11 cellular contexts compared by ENCODE assay signal in the genomic region with DNA sequence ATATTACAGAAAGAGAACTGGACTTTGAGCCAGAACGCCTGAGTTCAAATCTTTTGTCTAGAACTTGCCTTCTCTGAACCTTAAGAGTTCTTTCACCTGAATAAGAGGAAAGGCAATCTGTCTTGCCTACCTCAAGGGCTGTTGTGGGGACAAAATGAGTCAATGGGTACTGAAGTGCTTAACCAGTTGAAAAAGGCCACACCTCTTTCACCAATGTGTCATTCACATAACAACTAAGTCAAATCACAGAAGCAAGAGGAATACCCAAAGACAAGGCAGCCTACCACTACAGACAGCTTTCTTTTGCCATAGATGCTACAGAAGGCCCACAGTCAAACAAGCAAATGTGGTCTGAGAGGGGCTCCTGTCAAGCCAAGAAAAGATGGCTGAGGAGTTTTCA. TPM values are rescaled to one million over a fixed set of nuclear protein-coding genes. Genes with fewer than 3 reads are reported as not detected.
DNase-seq lines count a peak whose midpoint lies in the region; ATAC-seq, FAIRE-seq and TF ChIP-seq lines count a peak whose summit lies in the region.
"Had no signal": no experiment of that assay in that cellular context is flagged by ENCODE, and none has a peak within 500 bp of the region (broad histone marks: within the 10 kb centered on the region; RNA-seq: fewer than 3 reads in every experiment).

No MANE protein-coding gene starts in this region.

- H3K9ac ChIP-seq in GM12878 (ENCODE audit: control insufficient read depth, insufficient read depth, low read length): no peak overlapping the region

- DNase-seq in stimulated activated CD4-positive, alpha-beta T cell treated with anti-CD3 and anti-CD28 coated beads, Interleukin-15, amount 100 ng/mL, for 24 hours: peak; percentile 58
- no peak for DNase-seq in stimulated activated CD4-positive, alpha-beta T cell treated with anti-CD3 and anti-CD28 coated beads, Interleukin-12 subunit alpha, Interleukin-12 subunit beta, amount 100 ng/mL, for 4 hours
- peak; percentile 67 for DNase-seq in GM12878 (ENCODE audit: low read depth, low spot score)
- peak in 1 of 2 donors; percentile 54 for DNase-seq in upper lobe of left lung
- no peak for DNase-seq in OCI-M2 (lab: John Stamatoyannopoulos, UW; ENCODE audit: unreplicated experiment)
- DNase-seq: caudate nucleus, nephron progenitor cell had no signal

- no peaks in the 10 kb centered on the region; the same call in 1 of the 2 replicates for H4K20me1 ChIP-seq in GM12878 (ENCODE audit: control insufficient read depth, insufficient read depth)

- SMC1A ChIA-PET in GM12878 (lab: Charles Lee; ENCODE audit: uncharacterized antibody, unreplicated experiment): interaction anchor here (1.0 to 8.8 kb wide), 7 partner anchors 8 to 248 kb away, joined by 3 to 83 read pairs (median 4); no protein-coding TSS in a partner anchor

- RAD21 ChIA-PET in GM12878 (lab: Charles Lee; ENCODE audit: unreplicated experiment): no interaction called here

- no peak for FAIRE-seq in GM12878 (lab: Jason Lieb, UNC)

- CTCF ChIA-PET in GM12878 (lab: Yijun Ruan, JAX): interaction anchor here (4.3 kb wide), 1 partner anchor 12 kb away, joined by 27 read pairs; no protein-coding TSS in a partner anchor

- H3K36me3 ChIP-seq in GM12878 (ENCODE audit: control insufficient read depth in 2 of 2, insufficient read depth in 2 of 2, low read length in 1 of 2): peaks cover 15 to 16% of the 10 kb centered on the region in 2 experiments
- H3K36me3 ChIP-seq in upper lobe of left lung: peaks cover 0 to 46% (median 17%) of the 10 kb centered on the region in 4 donors

- no peak overlapping the region for H2AFZ ChIP-seq in GM12878 (ENCODE audit: control insufficient read depth, low read depth, low read length)

- in situ Hi-C loops in GM12878 (cut with MboI): no loop called here

- H3K4me3 ChIP-seq in GM12878 (no peak overlapping the region), upper lobe of left lung (no peak overlapping the region)

- ATAC-seq in HG03045 (IDR thresholded peaks at IDR 0.05; ENCODE audit: unreplicated experiment) (peak; percentile 60), GM12878 (peak; percentile 91), upper lobe of left lung (ENCODE audit: low FRiP score in 2 of 2) (peak in 1 of 2 donors; percentile 34), HG03378 (IDR thresholded peaks at IDR 0.05; ENCODE audit: unreplicated experiment) (no peak), HG03139 (IDR thresholded peaks at IDR 0.05; ENCODE audit: unreplicated experiment) (no peak)

- POLR2A ChIA-PET in GM12878 (lab: Charles Lee): interaction anchor here (1.2 kb wide), 1 partner anchor 9 kb away, joined by 3 read pairs; no protein-coding TSS in a partner anchor

- H3K4me1 ChIP-seq in GM12878 (ENCODE audit: control insufficient read depth, insufficient read depth, low read length) (peaks cover 14% of the 10 kb centered on the region), upper lobe of left lung (peaks cover 22 to 53% (median 38%) of the 10 kb centered on the region in 4 donors)

- peak overlapping the region; percentile 52; the same call in 1 of the 2 replicates for H3K4me2 ChIP-seq in GM12878 (ENCODE audit: control insufficient read depth, insufficient read depth)

- intact Hi-C loops in GM12878 (cut with micrococcal nuclease; ENCODE audit: unreplicated experiment): loop anchor here (10.0 kb wide), 1 partner anchor 314 kb away; the partner anchor contains the start of gene TMIE

- TF ChIP-seq POLR2A in GM12878 (IDR thresholded peaks at IDR 0.05; ENCODE audit: low read depth, low read length): no peak
- TF ChIP-seq POLR2A in upper lobe of left lung (IDR thresholded peaks at IDR 0.05): peak in 1 of 4 donors; percentile 7

- H3K27ac ChIP-seq in GM12878 (ENCODE audit: control insufficient read depth, insufficient read depth): peak overlapping the region; percentile 21; the same call in 1 of the 2 replicates
- peak overlapping the region in 3 of 4 donors; percentile 22 to 71 (median 50) for H3K27ac ChIP-seq in upper lobe of left lung
- H3K27ac ChIP-seq: VCaP had no signal

- TF ChIP-seq EP300 in GM12878 (IDR thresholded peaks at IDR 0.05; ENCODE audit: borderline replicate concordance in 1 of 2, control insufficient read depth in 1 of 2, low read depth in 2 of 2, low read length in 2 of 2) (no peak), upper lobe of left lung (IDR thresholded peaks at IDR 0.05) (no peak)

- no peaks in the 10 kb centered on the region for H3K9me3 ChIP-seq in GM12878 (replicated peaks; ENCODE audit: control insufficient read depth, insufficient read depth, low read length)
- H3K9me3 ChIP-seq in upper lobe of left lung: no peaks in the 10 kb centered on the region

- 0% methylated on average over 1 of the region's 1 CpG for WGBS in GM12878 (ENCODE audit: insufficient coverage, insufficient replicate concordance, low lambda C conversion rate, missing lambda C conversion rate)
- WGBS in upper lobe of left lung, 2 donors: 57% methylated on average over 1 of the region's 1 CpG

- no TSS peak for BruUV-seq in GM12878 (replicated peaks; lab: Mats Ljungman, UMichigan)

- H3K27me3 ChIP-seq in GM12878 (replicated peaks in 1 of 2; ENCODE audit: control insufficient read depth in 2 of 2, insufficient read depth in 2 of 2, low read length in 1 of 2) (no peaks in the 10 kb centered on the region), upper lobe of left lung (no peaks in the 10 kb centered on the region)

- H3K79me2 ChIP-seq in GM12878 (ENCODE audit: control insufficient read depth, insufficient read depth, low read length): no peaks in the 10 kb centered on the region

- TF ChIP-seq CTCF in GM12878 (IDR thresholded peaks at IDR 0.05 in 2 of 3, conservative IDR thresholded peaks at IDR 0.05 in 1 of 3; ENCODE audit: control insufficient read depth in 2 of 3, extremely low read depth in 1 of 3, insufficient read depth in 1 of 3, low read depth in 3 of 3, low read length in 3 of 3) (no peak), upper lobe of left lung (IDR thresholded peaks at IDR 0.05) (no peak)

- TF ChIP-seq RAD21 in GM12878 (IDR thresholded peaks at IDR 0.05; ENCODE audit: insufficient read depth, low read depth, low read length): no peak

TF ChIP-seq in GM12878, 131 proteins besides CTCF, POLR2A, EP300 and RAD21 (continues in another document):
- TF ChIP-seq, protein P1, sequence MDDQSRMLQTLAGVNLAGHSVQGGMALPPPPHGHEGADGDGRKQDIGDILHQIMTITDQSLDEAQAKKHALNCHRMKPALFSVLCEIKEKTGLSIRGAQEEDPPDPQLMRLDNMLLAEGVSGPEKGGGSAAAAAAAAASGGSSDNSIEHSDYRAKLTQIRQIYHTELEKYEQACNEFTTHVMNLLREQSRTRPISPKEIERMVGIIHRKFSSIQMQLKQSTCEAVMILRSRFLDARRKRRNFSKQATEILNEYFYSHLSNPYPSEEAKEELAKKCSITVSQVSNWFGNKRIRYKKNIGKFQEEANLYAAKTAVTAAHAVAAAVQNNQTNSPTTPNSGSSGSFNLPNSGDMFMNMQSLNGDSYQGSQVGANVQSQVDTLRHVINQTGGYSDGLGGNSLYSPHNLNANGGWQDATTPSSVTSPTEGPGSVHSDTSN (IDR thresholded peaks at IDR 0.05; ENCODE audit: insufficient replicate concordance, low read depth, low read length): peak; percentile 70
- TF ChIP-seq ZNF24 (IDR thresholded peaks at IDR 0.05) (no peak), BHLHE40 (IDR thresholded peaks at IDR 0.05; ENCODE audit: borderline replicate concordance in 1 of 2, low read depth in 2 of 2, low read length in 1 of 2) (peak in 1 of 2 experiments; percentile 8; a peak in 1 of 4 replicates), CREM (IDR thresholded peaks at IDR 0.05; ENCODE audit: low read depth) (0 out of 2 replicates have a peak, but pooled peaks have one; percentile 11), STAT3 (IDR thresholded peaks at IDR 0.05; ENCODE audit: low read depth, low read length) (no peak), NBN (IDR thresholded peaks at IDR 0.05) (peak; percentile 21; the same call in 1 of the 2 replicates)

RNA-seq across cellular contexts. Expression of gene NBEAL2, which starts 39.7 kb away (rescaled TPM):
- total RNA-seq in GM12878 (2013; cell fraction: nucleolus; rRNA removed): 152 and 168 TPM in 2 replicates
- total RNA-seq in GM12878 (2014; rRNA removed) (47.2 and 52.0 TPM in 2 replicates), GM12878 (2014; rRNA removed; fragmentation: Illumina TruSeq; extraction: Trizol) (19.7 and 21.8 TPM in 2 replicates), GM12878 (2021) (106 and 127 TPM in 2 replicates), upper lobe of left lung (100 to 1,000 TPM in 5 of 6 donors, 10 to 100 TPM in 1; 94.7 to 436 (median 163) TPM)
- polyA plus RNA-seq in GM12878 (2011; ENCODE audit: low read depth): 27.1 TPM
- polyA plus RNA-seq in GM12878 (2011; rRNA removed) (17.1 and 29.0 TPM in 2 replicates), GM12878 (2014; fragmentation: Illumina TruSeq; extraction: Trizol) (16.4 and 41.4 TPM in 2 replicates), GM12878 (2014; fragmentation: Nextera tagmentation; extraction: Ambion mirVana) (under 1 TPM; 0.07 to 0.18 TPM), GM12878 (2014; rRNA removed) (96.3 and 110 TPM in 2 replicates), GM12878 (2016; fragmentation: Nextera tagmentation; extraction: Ambion mirVana) (10 to 100 TPM; 22.5 to 29.7 TPM)
- 39.5 and 52.6 TPM in 2 replicates for polyA plus RNA-seq in GM12878 (2011; cell fraction: cytosol; rRNA removed)
- 940 and 1,024 TPM in 2 replicates for polyA plus RNA-seq in GM12878 (2011; cell fraction: nucleus; rRNA removed)
- polyA plus RNA-seq in GM12878 (2012): 62.9 and 78.4 TPM in 2 replicates
- 21.7 and 46.1 TPM in 2 replicates for polyA minus RNA-seq in GM12878 (2011; rRNA and poly(A)+ RNA removed)
- polyA minus RNA-seq in GM12878 (2011; cell fraction: cytosol; rRNA and poly(A)+ RNA removed): 21.8 and 25.3 TPM in 2 replicates
- 95.1 and 139 TPM in 2 replicates for polyA minus RNA-seq in GM12878 (2011; cell fraction: nucleus; rRNA and poly(A)+ RNA removed)

RNA-seq across cellular contexts. Expression of gene CCDC12, which starts 42.7 kb away (rescaled TPM):
- total RNA-seq in GM12878 (2013; cell fraction: nucleolus; rRNA removed): 111 and 121 TPM in 2 replicates
- total RNA-seq in GM12878 (2014; rRNA removed): 46.9 and 53.0 TPM in 2 replicates
- 67.3 and 72.4 TPM in 2 replicates for total RNA-seq in GM12878 (2014; rRNA removed; fragmentation: Illumina TruSeq; extraction: Trizol)
- total RNA-seq in GM12878 (2021): 65.8 and 65.9 TPM in 2 replicates
- 29.4 TPM for polyA plus RNA-seq in GM12878 (2011; ENCODE audit: low read depth)
- 31.2 and 45.6 TPM in 2 replicates for polyA plus RNA-seq in GM12878 (2011; rRNA removed)
- 52.2 and 68.0 TPM in 2 replicates for polyA plus RNA-seq in GM12878 (2011; cell fraction: cytosol; rRNA removed)
- polyA plus RNA-seq in GM12878 (2011; cell fraction: nucleus; rRNA removed): 63.4 and 85.5 TPM in 2 replicates
- 47.7 and 72.7 TPM in 2 replicates for polyA plus RNA-seq in GM12878 (2012)
- polyA plus RNA-seq in GM12878 (2014; fragmentation: Illumina TruSeq; extraction: Trizol): 11.2 and 63.3 TPM in 2 replicates
- 10 to 100 TPM in 1 of 2 experiments, 1 to 10 TPM in 1; 9.2 to 22.5 TPM for polyA plus RNA-seq in GM12878 (2014; fragmentation: Nextera tagmentation; extraction: Ambion mirVana)
- polyA plus RNA-seq in GM12878 (2014; rRNA removed): 59.3 and 67.6 TPM in 2 replicates
- polyA plus RNA-seq in GM12878 (2016; fragmentation: Nextera tagmentation; extraction: Ambion mirVana): 10 to 100 TPM; 83.1 to 91.4 TPM
- polyA minus RNA-seq in GM12878 (2011; rRNA and poly(A)+ RNA removed): 69.5 and 77.8 TPM in 2 replicates
- polyA minus RNA-seq in GM12878 (2011; cell fraction: cytosol; rRNA and poly(A)+ RNA removed): 15.6 and 18.2 TPM in 2 replicates
- 64.3 and 144 TPM in 2 replicates for polyA minus RNA-seq in GM12878 (2011; cell fraction: nucleus; rRNA and poly(A)+ RNA removed)
- total RNA-seq in upper lobe of left lung: 10 to 100 TPM; 42.3 to 93.2 (median 69.8) TPM

Comparison
In these comparisons a context has a peak if more than half of its experiments do, and no peak if none do; other contexts are left out.
1. DNase-seq: peak in stimulated activated CD4-positive, alpha-beta T cell treated with anti-CD3 and anti-CD28 coated beads, Interleukin-15, amount 100 ng/mL, for 24 hours (single experiment) and GM12878 (single experiment); none in stimulated activated CD4-positive, alpha-beta T cell treated with anti-CD3 and anti-CD28 coated beads, Interleukin-12 subunit alpha, Interleukin-12 subunit beta, amount 100 ng/mL, for 4 hours (single experiment) and OCI-M2 (single experiment).
2. ATAC-seq: peak in HG03045 (single experiment) and GM12878 (single experiment); none in HG03378 (single experiment) and HG03139 (single experiment).